Comparison of ENCODE assay signal across 2 cellular contexts in genomic region chr12:6845395-6845794, GRCh38.
TF ChIP-seq lines count a peak whose summit lies in the region.

No MANE protein-coding gene starts in this region.

TF ChIP-seq in HEK293, 187 proteins besides CTCF, POLR2A, EP300 and RAD21:
- TF ChIP-seq ZNF521 (tag by site-specific recombination; IDR thresholded peaks at IDR 0.05) (no peak), EGR2 (tag by site-specific recombination; IDR thresholded peaks at IDR 0.05; ENCODE audit: low read depth) (0 out of 2 replicates have a peak, but pooled peaks have one; percentile 22)

TF ChIP-seq in H1, 55 proteins besides CTCF, POLR2A, EP300 and RAD21:
- 0 out of 2 replicates have a peak, but pooled peaks have one; percentile 22 for TF ChIP-seq POLR2AphosphoS5 (IDR thresholded peaks at IDR 0.05; ENCODE audit: low read depth, low read length)
- TF ChIP-seq HDAC6 (IDR thresholded peaks at IDR 0.05; ENCODE audit: low read depth, low read length), result no peak
- no peak for TF ChIP-seq CHD1 (IDR thresholded peaks at IDR 0.05; ENCODE audit: low read depth, low read length)
- no peak for TF ChIP-seq USF2 (IDR thresholded peaks at IDR 0.05; ENCODE audit: low read length)
TF ChIP-seq in H1: peak in this region for 1.
